ENCODE assay signal across 1 cellular context in the genomic region with DNA sequence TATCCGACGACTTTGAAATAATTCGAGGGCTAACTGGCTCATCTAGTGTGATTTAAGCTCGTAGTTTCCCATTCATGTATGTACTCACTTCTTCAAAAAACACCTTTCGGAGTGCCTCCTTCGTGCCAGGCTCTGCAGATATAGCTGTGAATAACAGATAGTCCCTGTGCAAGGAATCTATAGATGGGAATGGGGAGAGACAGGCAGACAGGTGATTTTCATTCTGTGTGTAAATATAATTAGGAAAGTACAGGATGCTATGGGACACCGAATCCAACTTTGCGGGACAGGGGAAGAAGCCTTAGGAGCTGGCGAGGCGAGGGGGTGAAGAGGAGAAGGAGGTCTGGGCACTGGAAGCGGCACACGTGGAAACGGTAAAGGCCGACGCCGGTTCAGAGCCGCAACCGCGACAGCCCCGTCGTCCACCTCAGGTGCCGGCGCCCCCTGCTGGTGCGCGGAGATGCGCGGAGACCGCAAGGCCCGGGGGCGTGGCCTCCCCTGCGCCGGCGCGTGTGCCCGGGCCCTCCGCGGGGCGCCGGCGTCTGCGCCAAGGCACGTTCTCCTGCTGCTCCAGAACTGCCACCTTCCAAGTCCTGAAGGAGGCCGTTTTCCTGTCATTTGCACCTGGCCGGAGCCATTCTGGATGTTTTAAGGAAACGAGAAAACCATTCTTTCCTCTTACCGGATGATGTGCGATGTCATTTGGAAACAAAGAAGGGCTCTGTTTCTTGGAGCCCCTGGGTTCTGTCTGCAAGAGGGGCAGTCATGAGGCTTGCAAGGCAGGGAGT.
TF ChIP-seq lines count a peak whose summit lies in the region.

No MANE protein-coding gene starts in this region.

TF ChIP-seq in H1, 55 proteins besides CTCF, POLR2A, EP300 and RAD21:
- TF ChIP-seq JUN (IDR thresholded peaks at IDR 0.05; ENCODE audit: low read depth, low read length), result no peak
- no peak for TF ChIP-seq HDAC2 (IDR thresholded peaks at IDR 0.05; ENCODE audit: borderline replicate concordance in 1 of 2, low read depth in 2 of 2, low read length in 2 of 2)
- no peak for TF ChIP-seq SIRT6 (IDR thresholded peaks at IDR 0.05; ENCODE audit: low read length)
- TF ChIP-seq CBX5 (IDR thresholded peaks at IDR 0.05; ENCODE audit: low read depth, low read length), result no peak
- TF ChIP-seq SP1 (IDR thresholded peaks at IDR 0.05; ENCODE audit: low read depth, low read length), result no peak
- TF ChIP-seq SUZ12 (IDR thresholded peaks at IDR 0.05; ENCODE audit: low read length), result no peak
- no peak for TF ChIP-seq TBP (IDR thresholded peaks at IDR 0.05; ENCODE audit: low read depth, low read length)
- no peak for TF ChIP-seq ATF3 (IDR thresholded peaks at IDR 0.05; ENCODE audit: insufficient read depth, low read depth, low read length)
- TF ChIP-seq SAP30 (IDR thresholded peaks at IDR 0.05; ENCODE audit: insufficient read depth, insufficient replicate concordance, low read length), result no peak
- peak; percentile 31 for TF ChIP-seq KDM4A (IDR thresholded peaks at IDR 0.05; ENCODE audit: low read depth, low read length, severe bottlenecking)
- TF ChIP-seq EGR1 (IDR thresholded peaks at IDR 0.05; ENCODE audit: borderline replicate concordance, low read depth, low read length), result no peak
- TF ChIP-seq ASH2L (IDR thresholded peaks at IDR 0.05; ENCODE audit: low read length), result peak; percentile 37
- TF ChIP-seq MAFK (IDR thresholded peaks at IDR 0.05; ENCODE audit: low read depth, low read length), result no peak
- TF ChIP-seq HDAC6 (IDR thresholded peaks at IDR 0.05; ENCODE audit: low read depth, low read length), result no peak
- no peak for TF ChIP-seq JUND (IDR thresholded peaks at IDR 0.05; ENCODE audit: low read length)
- TF ChIP-seq SP2 (IDR thresholded peaks at IDR 0.05; ENCODE audit: low read length), result no peak
- TF ChIP-seq CHD2 (IDR thresholded peaks at IDR 0.05; ENCODE audit: low read length), result no peak
- no peak for TF ChIP-seq TAF1 (IDR thresholded peaks at IDR 0.05; ENCODE audit: low read depth, low read length)
- no peak for TF ChIP-seq POU5F1 (IDR thresholded peaks at IDR 0.05; ENCODE audit: low read depth, low read length)
- TF ChIP-seq E2F6 (IDR thresholded peaks at IDR 0.05), result peak; percentile 90
- TF ChIP-seq USF2 (IDR thresholded peaks at IDR 0.05; ENCODE audit: low read length), result peak; percentile 9; the same call in 1 of the 2 replicates
- 0 out of 2 replicates have a peak, but pooled peaks have one; percentile 45 for TF ChIP-seq GABPA (IDR thresholded peaks at IDR 0.05; ENCODE audit: borderline replicate concordance, insufficient read depth, low read length)
- no peak for TF ChIP-seq PHF8 (conservative IDR thresholded peaks at IDR 0.05; ENCODE audit: low read depth, low read length)
- TF ChIP-seq, protein P1, sequence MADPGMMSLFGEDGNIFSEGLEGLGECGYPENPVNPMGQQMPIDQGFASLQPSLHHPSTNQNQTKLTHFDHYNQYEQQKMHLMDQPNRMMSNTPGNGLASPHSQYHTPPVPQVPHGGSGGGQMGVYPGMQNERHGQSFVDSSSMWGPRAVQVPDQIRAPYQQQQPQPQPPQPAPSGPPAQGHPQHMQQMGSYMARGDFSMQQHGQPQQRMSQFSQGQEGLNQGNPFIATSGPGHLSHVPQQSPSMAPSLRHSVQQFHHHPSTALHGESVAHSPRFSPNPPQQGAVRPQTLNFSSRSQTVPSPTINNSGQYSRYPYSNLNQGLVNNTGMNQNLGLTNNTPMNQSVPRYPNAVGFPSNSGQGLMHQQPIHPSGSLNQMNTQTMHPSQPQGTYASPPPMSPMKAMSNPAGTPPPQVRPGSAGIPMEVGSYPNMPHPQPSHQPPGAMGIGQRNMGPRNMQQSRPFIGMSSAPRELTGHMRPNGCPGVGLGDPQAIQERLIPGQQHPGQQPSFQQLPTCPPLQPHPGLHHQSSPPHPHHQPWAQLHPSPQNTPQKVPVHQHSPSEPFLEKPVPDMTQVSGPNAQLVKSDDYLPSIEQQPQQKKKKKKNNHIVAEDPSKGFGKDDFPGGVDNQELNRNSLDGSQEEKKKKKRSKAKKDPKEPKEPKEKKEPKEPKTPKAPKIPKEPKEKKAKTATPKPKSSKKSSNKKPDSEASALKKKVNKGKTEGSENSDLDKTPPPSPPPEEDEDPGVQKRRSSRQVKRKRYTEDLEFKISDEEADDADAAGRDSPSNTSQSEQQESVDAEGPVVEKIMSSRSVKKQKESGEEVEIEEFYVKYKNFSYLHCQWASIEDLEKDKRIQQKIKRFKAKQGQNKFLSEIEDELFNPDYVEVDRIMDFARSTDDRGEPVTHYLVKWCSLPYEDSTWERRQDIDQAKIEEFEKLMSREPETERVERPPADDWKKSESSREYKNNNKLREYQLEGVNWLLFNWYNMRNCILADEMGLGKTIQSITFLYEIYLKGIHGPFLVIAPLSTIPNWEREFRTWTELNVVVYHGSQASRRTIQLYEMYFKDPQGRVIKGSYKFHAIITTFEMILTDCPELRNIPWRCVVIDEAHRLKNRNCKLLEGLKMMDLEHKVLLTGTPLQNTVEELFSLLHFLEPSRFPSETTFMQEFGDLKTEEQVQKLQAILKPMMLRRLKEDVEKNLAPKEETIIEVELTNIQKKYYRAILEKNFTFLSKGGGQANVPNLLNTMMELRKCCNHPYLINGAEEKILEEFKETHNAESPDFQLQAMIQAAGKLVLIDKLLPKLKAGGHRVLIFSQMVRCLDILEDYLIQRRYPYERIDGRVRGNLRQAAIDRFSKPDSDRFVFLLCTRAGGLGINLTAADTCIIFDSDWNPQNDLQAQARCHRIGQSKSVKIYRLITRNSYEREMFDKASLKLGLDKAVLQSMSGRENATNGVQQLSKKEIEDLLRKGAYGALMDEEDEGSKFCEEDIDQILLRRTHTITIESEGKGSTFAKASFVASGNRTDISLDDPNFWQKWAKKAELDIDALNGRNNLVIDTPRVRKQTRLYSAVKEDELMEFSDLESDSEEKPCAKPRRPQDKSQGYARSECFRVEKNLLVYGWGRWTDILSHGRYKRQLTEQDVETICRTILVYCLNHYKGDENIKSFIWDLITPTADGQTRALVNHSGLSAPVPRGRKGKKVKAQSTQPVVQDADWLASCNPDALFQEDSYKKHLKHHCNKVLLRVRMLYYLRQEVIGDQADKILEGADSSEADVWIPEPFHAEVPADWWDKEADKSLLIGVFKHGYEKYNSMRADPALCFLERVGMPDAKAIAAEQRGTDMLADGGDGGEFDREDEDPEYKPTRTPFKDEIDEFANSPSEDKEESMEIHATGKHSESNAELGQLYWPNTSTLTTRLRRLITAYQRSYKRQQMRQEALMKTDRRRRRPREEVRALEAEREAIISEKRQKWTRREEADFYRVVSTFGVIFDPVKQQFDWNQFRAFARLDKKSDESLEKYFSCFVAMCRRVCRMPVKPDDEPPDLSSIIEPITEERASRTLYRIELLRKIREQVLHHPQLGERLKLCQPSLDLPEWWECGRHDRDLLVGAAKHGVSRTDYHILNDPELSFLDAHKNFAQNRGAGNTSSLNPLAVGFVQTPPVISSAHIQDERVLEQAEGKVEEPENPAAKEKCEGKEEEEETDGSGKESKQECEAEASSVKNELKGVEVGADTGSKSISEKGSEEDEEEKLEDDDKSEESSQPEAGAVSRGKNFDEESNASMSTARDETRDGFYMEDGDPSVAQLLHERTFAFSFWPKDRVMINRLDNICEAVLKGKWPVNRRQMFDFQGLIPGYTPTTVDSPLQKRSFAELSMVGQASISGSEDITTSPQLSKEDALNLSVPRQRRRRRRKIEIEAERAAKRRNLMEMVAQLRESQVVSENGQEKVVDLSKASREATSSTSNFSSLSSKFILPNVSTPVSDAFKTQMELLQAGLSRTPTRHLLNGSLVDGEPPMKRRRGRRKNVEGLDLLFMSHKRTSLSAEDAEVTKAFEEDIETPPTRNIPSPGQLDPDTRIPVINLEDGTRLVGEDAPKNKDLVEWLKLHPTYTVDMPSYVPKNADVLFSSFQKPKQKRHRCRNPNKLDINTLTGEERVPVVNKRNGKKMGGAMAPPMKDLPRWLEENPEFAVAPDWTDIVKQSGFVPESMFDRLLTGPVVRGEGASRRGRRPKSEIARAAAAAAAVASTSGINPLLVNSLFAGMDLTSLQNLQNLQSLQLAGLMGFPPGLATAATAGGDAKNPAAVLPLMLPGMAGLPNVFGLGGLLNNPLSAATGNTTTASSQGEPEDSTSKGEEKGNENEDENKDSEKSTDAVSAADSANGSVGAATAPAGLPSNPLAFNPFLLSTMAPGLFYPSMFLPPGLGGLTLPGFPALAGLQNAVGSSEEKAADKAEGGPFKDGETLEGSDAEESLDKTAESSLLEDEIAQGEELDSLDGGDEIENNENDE (IDR thresholded peaks at IDR 0.05; ENCODE audit: insufficient replicate concordance, low read length), result no peak
- TF ChIP-seq CTBP2 (IDR thresholded peaks at IDR 0.05; ENCODE audit: borderline replicate concordance, insufficient read depth, insufficient read length, low read length), result no peak
- TF ChIP-seq BRCA1 (IDR thresholded peaks at IDR 0.05; ENCODE audit: low read depth, low read length), result no peak
- TF ChIP-seq CEBPB (IDR thresholded peaks at IDR 0.05; ENCODE audit: low read depth, low read length), result no peak
- no peak for TF ChIP-seq SIN3A (conservative IDR thresholded peaks at IDR 0.05 in 1 of 2, IDR thresholded peaks at IDR 0.05 in 1 of 2; ENCODE audit: low read depth in 1 of 2, low read length in 2 of 2)
- TF ChIP-seq BACH1 (IDR thresholded peaks at IDR 0.05; ENCODE audit: low read length), result no peak
- no peak for TF ChIP-seq CREB1 (IDR thresholded peaks at IDR 0.05)
- TF ChIP-seq SRF (IDR thresholded peaks at IDR 0.05; ENCODE audit: low read depth, low read length), result no peak
- no peak for TF ChIP-seq KDM5A (IDR thresholded peaks at IDR 0.05; ENCODE audit: low read length)
- TF ChIP-seq RXRA (IDR thresholded peaks at IDR 0.05; ENCODE audit: insufficient read depth, low read depth, low read length), result no peak
- no peak for TF ChIP-seq BCL11A (IDR thresholded peaks at IDR 0.05; ENCODE audit: low read depth in 2 of 2, low read length in 2 of 2)
- TF ChIP-seq RFX5 (IDR thresholded peaks at IDR 0.05; ENCODE audit: borderline replicate concordance, low read depth, low read length), result no peak
- no peak for TF ChIP-seq EZH2 (IDR thresholded peaks at IDR 0.05; ENCODE audit: low read depth, low read length, severe bottlenecking)
- 0 out of 2 replicates have a peak, but pooled peaks have one; percentile 21 for TF ChIP-seq TCF12 (IDR thresholded peaks at IDR 0.05; ENCODE audit: low read depth, low read length)
- TF ChIP-seq RBBP5 (IDR thresholded peaks at IDR 0.05; ENCODE audit: borderline replicate concordance, low read depth, low read length), result no peak
- TF ChIP-seq YY1 (IDR thresholded peaks at IDR 0.05; ENCODE audit: low read depth, low read length), result peak; percentile 18; the same call in 1 of the 2 replicates
- no peak for TF ChIP-seq GTF2F1 (IDR thresholded peaks at IDR 0.05; ENCODE audit: borderline replicate concordance, low read depth, low read length)
- no peak for TF ChIP-seq CHD1 (IDR thresholded peaks at IDR 0.05; ENCODE audit: low read depth, low read length)
- TF ChIP-seq MAX (IDR thresholded peaks at IDR 0.05), result peak; percentile 95
- TF ChIP-seq NRF1 (IDR thresholded peaks at IDR 0.05; ENCODE audit: low read depth, low read length), result peak; percentile 55
- TF ChIP-seq NANOG (IDR thresholded peaks at IDR 0.05; ENCODE audit: insufficient read depth, low read depth, low read length, poor library complexity, severe bottlenecking), result no peak
- no peak for TF ChIP-seq ZNF274 (IDR thresholded peaks at IDR 0.05; ENCODE audit: borderline replicate concordance, extremely low read depth, low read length)
- no peak for TF ChIP-seq KDM1A (IDR thresholded peaks at IDR 0.05; ENCODE audit: borderline replicate concordance, low read length)
- TF ChIP-seq SP4 (IDR thresholded peaks at IDR 0.05; ENCODE audit: low read length), result no peak
- no peak for TF ChIP-seq CBX8 (IDR thresholded peaks at IDR 0.05; ENCODE audit: borderline replicate concordance, low read depth, low read length)
- no peak for TF ChIP-seq POLR2AphosphoS5 (IDR thresholded peaks at IDR 0.05; ENCODE audit: low read depth, low read length)
- TF ChIP-seq RNF2 (IDR thresholded peaks at IDR 0.05; ENCODE audit: borderline replicate concordance, low read depth, low read length, missing control alignments, poor library complexity, severe bottlenecking), result no peak
- peak; percentile 25; the same call in 1 of the 2 replicates for TF ChIP-seq TEAD4 (IDR thresholded peaks at IDR 0.05; ENCODE audit: low read depth, low read length)
- no peak for TF ChIP-seq SIX5 (IDR thresholded peaks at IDR 0.05; ENCODE audit: low read depth, low read length)
